Comparison of ENCODE assay signal across 11 cellular contexts in genomic region chr11:1706634-1707400, GRCh38. TPM values are rescaled to one million over a fixed set of nuclear protein-coding genes. Genes with fewer than 3 reads are reported as not detected.
DNase-seq lines count a peak whose midpoint lies in the region; ATAC-seq and TF ChIP-seq lines count a peak whose summit lies in the region.
"Had no signal": no experiment of that assay in that cellular context is flagged by ENCODE, and none has a peak within 500 bp of the region (broad histone marks: within the 10 kb centered on the region; RNA-seq: fewer than 3 reads in every experiment).

No MANE protein-coding gene starts in this region.

- TF ChIP-seq CTCF in OCI-LY7 (conservative IDR thresholded peaks at IDR 0.05; ENCODE audit: low read length), result peak; percentile 39; the same call in 1 of the 2 replicates
- peak; percentile 17 for TF ChIP-seq CTCF in cardiac muscle cell (IDR thresholded peaks at IDR 0.05; ENCODE audit: low read depth, low read length)
- TF ChIP-seq CTCF in upper lobe of right lung (IDR thresholded peaks at IDR 0.05), result peak; percentile 26

- H3K27ac ChIP-seq in OCI-LY7 (ENCODE audit: low read depth, low read length, poor library complexity, severe bottlenecking), result no peak overlapping the region
- H3K27ac ChIP-seq in cardiac muscle cell, result no peak overlapping the region
- H3K27ac ChIP-seq in upper lobe of right lung, result no peak overlapping the region
- H3K27ac ChIP-seq: brain microvascular endothelial cell, KMS-11 had no signal

- no TSS peak for BruUV-seq in OCI-LY7 (replicated peaks; lab: Mats Ljungman, UMichigan)

- no peaks in the 10 kb centered on the region for H3K36me3 ChIP-seq in OCI-LY7 (ENCODE audit: insufficient read depth, low read length)
- H3K36me3 ChIP-seq in cardiac muscle cell, result no peaks in the 10 kb centered on the region
- H3K36me3 ChIP-seq in upper lobe of right lung, result no peaks in the 10 kb centered on the region
- H3K36me3 ChIP-seq: brain microvascular endothelial cell had no signal

- CTCF ChIA-PET in OCI-LY7 (lab: Charles Lee; ENCODE audit: unreplicated experiment), result no interaction called here

- POLR2A ChIA-PET in OCI-LY7 (lab: Charles Lee), result no interaction called here

- ATAC-seq in Right ventricle myocardium inferior (peak; percentile 81), upper lobe of right lung (peak; percentile 59), HG02571 (IDR thresholded peaks at IDR 0.05; ENCODE audit: unreplicated experiment) (no peak), GM18519 (IDR thresholded peaks at IDR 0.05; ENCODE audit: low FRiP score, unreplicated experiment) (no peak)

- H2AFZ ChIP-seq in OCI-LY7 (ENCODE audit: low read length), result no peak overlapping the region

- H3K79me2 ChIP-seq in OCI-LY7 (ENCODE audit: insufficient read depth, low read depth, low read length), result no peaks in the 10 kb centered on the region

- no peaks in the 10 kb centered on the region for H3K4me1 ChIP-seq in OCI-LY7 (ENCODE audit: insufficient read depth, low read length, poor library complexity, severe bottlenecking)
- no peaks in the 10 kb centered on the region for H3K4me1 ChIP-seq in cardiac muscle cell (ENCODE audit: low read depth)
- no peaks in the 10 kb centered on the region for H3K4me1 ChIP-seq in upper lobe of right lung

- intact Hi-C loops in Right ventricle myocardium inferior (cut with DNase I) (no loop called here), cardiac septum (cut with DNase I) (no loop called here), OCI-LY7 (cut with micrococcal nuclease; ENCODE audit: unreplicated experiment) (loop anchor here (5.0 kb wide), 1 partner anchor 465 kb away; the partner anchor contains the start of gene TH), upper lobe of right lung (cut with DNase I) (no loop called here)

- H3K9me3 ChIP-seq in OCI-LY7 (ENCODE audit: low read length), result no peaks in the 10 kb centered on the region
- H3K9me3 ChIP-seq in cardiac muscle cell (ENCODE audit: low read depth), result no peaks in the 10 kb centered on the region
- no peaks in the 10 kb centered on the region for H3K9me3 ChIP-seq in upper lobe of right lung

- peaks cover 17% of the 10 kb centered on the region for H3K27me3 ChIP-seq in cardiac muscle cell
- H3K27me3 ChIP-seq in upper lobe of right lung, result peaks cover 11% of the 10 kb centered on the region

- DNase-seq in Right ventricle myocardium inferior (ENCODE audit: missing footprints) (peak; percentile 74), cardiac septum (ENCODE audit: low spot score) (no peak), OCI-LY7 (ENCODE audit: low spot score) (no peak), cardiac muscle cell (ENCODE audit: low read depth in 1 of 2, low spot score in 1 of 2) (peak in 1 of 2 donors; percentile 8), upper lobe of right lung (no peak), SHP77 (lab: John Stamatoyannopoulos, UW) (no peak)
- DNase-seq: brain microvascular endothelial cell had no signal

- H4K20me1 ChIP-seq in OCI-LY7 (ENCODE audit: insufficient read depth, low read length), result no peaks in the 10 kb centered on the region

- no peak overlapping the region for H3K4me2 ChIP-seq in OCI-LY7 (ENCODE audit: low read length)
- H3K4me2 ChIP-seq: KMS-11 had no signal

- no peaks in the 10 kb centered on the region for H3K9me2 ChIP-seq in OCI-LY7 (ENCODE audit: insufficient read depth, low read length)

- H3K4me3 ChIP-seq in OCI-LY7 (ENCODE audit: low read depth, low read length, poor library complexity, severe bottlenecking) (no peak overlapping the region), cardiac muscle cell (no peak overlapping the region), upper lobe of right lung (no peak overlapping the region)

RNA-seq across cellular contexts. Expression of gene KRTAP5-6, which starts 9.8 kb away (rescaled TPM):
- total RNA-seq in Right ventricle myocardium inferior (not detected), cardiac septum (not detected), OCI-LY7 (2022) (not detected in 2 replicates), cardiac muscle cell (not detected in 2 replicates), upper lobe of right lung (not detected)
- total RNA-seq in OCI-LY7 (2014; rRNA removed; shearing (Covaris generic)), result not detected in 2 replicates
- not detected in 2 replicates for polyA plus RNA-seq in cardiac muscle cell
- total RNA-seq: G401 had no signal

RNA-seq across cellular contexts. Expression of gene IFITM10, which starts 43.6 kb away (rescaled TPM):
- total RNA-seq in Right ventricle myocardium inferior (0.92 TPM), cardiac septum (2.0 TPM), OCI-LY7 (2022) (0.30 and 1.2 TPM in 2 replicates), cardiac muscle cell (1.9 TPM in 1 of 2 replicates, not detected in the other), upper lobe of right lung (7.9 TPM)
- total RNA-seq in OCI-LY7 (2014; rRNA removed; shearing (Covaris generic)), result 0.05 and 0.38 TPM in 2 replicates
- 1.4 TPM in 1 of 2 replicates, not detected in the other for polyA plus RNA-seq in cardiac muscle cell
- total RNA-seq: G401 had no signal

RNA-seq across cellular contexts. Expression of gene CTSD, which starts 56.9 kb away (rescaled TPM):
- 957 TPM for total RNA-seq in Right ventricle myocardium inferior
- 521 TPM for total RNA-seq in cardiac septum
- 27.7 and 31.7 TPM in 2 replicates for total RNA-seq in OCI-LY7 (2014; rRNA removed; shearing (Covaris generic))
- 35.5 and 44.1 TPM in 2 replicates for total RNA-seq in OCI-LY7 (2022)
- 221 and 239 TPM in 2 replicates for total RNA-seq in cardiac muscle cell
- polyA plus RNA-seq in cardiac muscle cell, result 231 and 258 TPM in 2 replicates
- 2,038 TPM for total RNA-seq in upper lobe of right lung

Comparison
In these comparisons a context has a peak if more than half of its experiments do, and no peak if none do; other contexts are left out.
1. ATAC-seq: peak in Right ventricle myocardium inferior (single experiment) and upper lobe of right lung (single experiment); none in HG02571 (single experiment) and GM18519 (single experiment).
2. Peak in every context shown above with its lines, with median percentiles within 50 percentile points of each other: CTCF ChIP-seq.